ENCODE assay signal across 29 cellular contexts in the genomic region with DNA sequence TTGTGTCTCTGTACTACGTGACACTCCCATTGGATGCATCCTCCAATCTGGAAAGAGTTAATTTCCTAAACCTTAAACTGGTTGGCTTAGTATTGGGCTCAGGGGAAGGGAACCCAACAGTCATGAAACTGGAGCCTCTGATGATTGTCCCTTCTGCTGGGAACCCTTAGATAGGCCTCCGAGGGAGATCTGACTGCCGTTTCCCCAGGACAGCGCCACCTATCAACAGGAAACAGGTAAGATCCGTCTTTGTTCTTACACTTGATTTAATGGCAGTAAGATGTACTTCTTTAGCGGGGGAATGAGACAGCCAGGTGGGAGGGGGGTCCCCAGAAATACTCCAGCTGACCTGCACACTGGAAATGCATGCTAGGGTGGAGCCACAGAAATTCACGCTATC.
DNase-seq lines count a peak whose midpoint lies in the region; ATAC-seq and TF ChIP-seq lines count a peak whose summit lies in the region.
"Had no signal": no experiment of that assay in that cellular context is flagged by ENCODE, and none has a peak within 500 bp of the region (broad histone marks: within the 10 kb centered on the region; RNA-seq: fewer than 3 reads in every experiment).

No MANE protein-coding gene starts in this region.

- H3K4me1 ChIP-seq in H9 (ENCODE audit: insufficient read depth, low read length), result no peaks in the 10 kb centered on the region
- H3K4me1 ChIP-seq: right lobe of liver, spleen, testis had no signal

- no peak overlapping the region for H4K91ac ChIP-seq in H9 (ENCODE audit: insufficient read length, low read depth, low read length)

- H3K27me3 Mint-ChIP-seq in H9 (ENCODE audit: low read depth), result no peaks in the 10 kb centered on the region
- H3K27me3 Mint-ChIP-seq: activated CD4-positive, alpha-beta memory T cell treated with anti-CD3 and anti-CD28 coated beads for 36 hours; central memory CD8-positive, alpha-beta T cell; effector memory CD8-positive, alpha-beta T cell; stimulated activated naive CD8-positive, alpha-beta T cell treated with anti-CD3 and anti-CD28 coated beads, Interleukin-15, Interleukin-2, amounts not matched to agents 100 ng/mL and 50 ng/mL, for 24 hours; T-helper 17 cell had no signal

- H3K79me2 ChIP-seq in H9 (ENCODE audit: insufficient read depth, low read length), result no peaks in the 10 kb centered on the region
- no peaks in the 10 kb centered on the region for H3K79me2 ChIP-seq in SU-DHL-6 (ENCODE audit: insufficient read depth, low read length)

- H3K4me3 Mint-ChIP-seq in H9, result no peak overlapping the region
- H3K4me3 Mint-ChIP-seq: activated CD4-positive, alpha-beta memory T cell treated with anti-CD3 and anti-CD28 coated beads for 36 hours; activated naive CD4-positive, alpha-beta T cell treated with anti-CD3 and anti-CD28 coated beads for 36 hours; activated T-helper 1 cell treated with anti-CD3 and anti-CD28 coated beads, Interleukin-12 subunit alpha, Interleukin-12 subunit beta, Interleukin-2, Interleukin-4 antibody, amounts not matched to agents 30 ng/mL and 10 ng/mL and 1 ng/mL, durations not matched to agents 14 hours and 24 hours and 36 hours; central memory CD8-positive, alpha-beta T cell; effector memory CD8-positive, alpha-beta T cell; mesothelial cell of epicardium; stimulated activated naive CD8-positive, alpha-beta T cell treated with anti-CD3 and anti-CD28 coated beads, Interleukin-15, Interleukin-2, amounts not matched to agents 100 ng/mL and 50 ng/mL, for 24 hours; T-helper 17 cell had no signal

- DNase-seq in DMS 273 (lab: John Stamatoyannopoulos, UW; ENCODE audit: unreplicated experiment) (peak; percentile 36), DMS 273 treated with DMSO at 0.1 percent for 48 hours (lab: John Stamatoyannopoulos, UW) (no peak), H9 (peak; percentile 67), iPS-NIHi11 (ENCODE audit: low spot score) (peak; percentile 35), NCI-H1105 treated with DMSO at 0.1 percent for 48 hours (lab: John Stamatoyannopoulos, UW) (no peak)
- DNase-seq in activated CD8-positive, alpha-beta memory T cell treated with anti-CD3 and anti-CD28 coated beads, Interleukin-2, amount 50 U/mL, for 48 hours, result no peak
- DNase-seq: 8988T; activated CD4-positive, alpha-beta memory T cell treated with anti-CD3 and anti-CD28 coated beads for 36 hours; activated CD4-positive, alpha-beta T cell treated with anti-CD3 and anti-CD28 coated beads for 1 hour; activated naive CD4-positive, alpha-beta T cell treated with anti-CD3 and anti-CD28 coated beads for 36 hours; effector memory CD8-positive, alpha-beta T cell; erythroblast; GM23248; NCI-H146; NCI-H446; PC-3; right lobe of liver; spleen; stimulated activated CD4-positive, alpha-beta T cell treated with anti-CD3 and anti-CD28 coated beads, Interleukin-2, amount 100 ng/mL, for 24 hours; T-helper 17 cell; testis had no signal

- H3K4me1 Mint-ChIP-seq in H9, result no peaks in the 10 kb centered on the region
- H3K4me1 Mint-ChIP-seq: central memory CD8-positive, alpha-beta T cell; mesothelial cell of epicardium; T-helper 17 cell had no signal

- H2AFZ ChIP-seq in H9 (ENCODE audit: low read length) (no peak overlapping the region), SU-DHL-6 (ENCODE audit: low read depth, low read length, severe bottlenecking) (no peak overlapping the region)
- H2AFZ ChIP-seq: GM23248 had no signal

- H3K27ac Mint-ChIP-seq in H9, result no peak overlapping the region
- H3K27ac Mint-ChIP-seq: activated CD4-positive, alpha-beta memory T cell treated with anti-CD3 and anti-CD28 coated beads for 36 hours; activated naive CD4-positive, alpha-beta T cell treated with anti-CD3 and anti-CD28 coated beads for 36 hours; activated T-helper 1 cell treated with anti-CD3 and anti-CD28 coated beads, Interleukin-12 subunit alpha, Interleukin-12 subunit beta, Interleukin-2, Interleukin-4 antibody, amounts not matched to agents 30 ng/mL and 10 ng/mL and 1 ng/mL, durations not matched to agents 14 hours and 24 hours and 36 hours; effector memory CD8-positive, alpha-beta T cell; mesothelial cell of epicardium; stimulated activated naive CD8-positive, alpha-beta T cell treated with anti-CD3 and anti-CD28 coated beads, Interleukin-15, Interleukin-2, amounts not matched to agents 100 ng/mL and 50 ng/mL, for 24 hours; T-helper 17 cell had no signal

- H3K4ac ChIP-seq in H9 (ENCODE audit: low read depth, low read length), result no peak overlapping the region

- no peak for ATAC-seq in HG03565 (IDR thresholded peaks at IDR 0.05; ENCODE audit: unreplicated experiment)
- ATAC-seq: effector memory CD8-positive, alpha-beta T cell; PC-3; right lobe of liver; SK-N-SH treated with all-trans-retinoic acid at 6 μM for 48 hours; T-helper 17 cell had no signal

- H3K4me3 ChIP-seq in SU-DHL-6 (ENCODE audit: insufficient read depth, low read length, poor library complexity, severe bottlenecking), result no peak overlapping the region
- H3K4me3 ChIP-seq: GM23248, right lobe of liver, spleen, testis had no signal

- H3K36me3 ChIP-seq in SU-DHL-6 (ENCODE audit: low read length), result no peaks in the 10 kb centered on the region
- H3K36me3 ChIP-seq: neutrophil, right lobe of liver, spleen had no signal

- peaks cover 4 to 16% (median 8%) of the 10 kb centered on the region in 3 experiments; a peak in 5 of 7 replicates for H3K36me3 Mint-ChIP-seq in H9 (ENCODE audit: insufficient read depth in 1 of 3, low read depth in 3 of 3)
- H3K36me3 Mint-ChIP-seq: activated CD4-positive, alpha-beta memory T cell treated with anti-CD3 and anti-CD28 coated beads for 36 hours; mesothelial cell of epicardium had no signal

- H3K4me2 ChIP-seq in H9 (ENCODE audit: insufficient read depth, insufficient read length, low read length) (no peak overlapping the region), SU-DHL-6 (ENCODE audit: low read depth, low read length, poor library complexity, severe bottlenecking) (no peak overlapping the region)

- no peak overlapping the region for H2BK5ac ChIP-seq in H9 (ENCODE audit: insufficient read length, low read length)

- peak; percentile 66 for TF ChIP-seq CTCF in H9 (conservative IDR thresholded peaks at IDR 0.05)
- peak; percentile 10 for TF ChIP-seq CTCF in SU-DHL-6 (IDR thresholded peaks at IDR 0.05; ENCODE audit: insufficient read depth, low read length, poor library complexity, severe bottlenecking)

- no peaks in the 10 kb centered on the region for H3K27me3 ChIP-seq in H9 (ENCODE audit: insufficient read depth, low read length)
- no peaks in the 10 kb centered on the region for H3K27me3 ChIP-seq in SU-DHL-6 (ENCODE audit: low read length)
- H3K27me3 ChIP-seq: neutrophil, right lobe of liver, spleen, testis had no signal

- H2BK120ac ChIP-seq in H9 (ENCODE audit: low read depth, low read length, poor library complexity, severe bottlenecking), result no peak overlapping the region

- H2BK15ac ChIP-seq in H9 (ENCODE audit: low read depth, low read length), result no peak overlapping the region

- H3F3A ChIP-seq in SU-DHL-6 (ENCODE audit: insufficient read depth), result no peaks in the 10 kb centered on the region

- H2BK20ac ChIP-seq in H9 (ENCODE audit: low read depth, low read length, poor library complexity, severe bottlenecking), result no peak overlapping the region

- no peak overlapping the region for H3K18ac ChIP-seq in H9 (ENCODE audit: insufficient read length, low read depth, low read length)

- H3K79me1 ChIP-seq in H9 (ENCODE audit: insufficient read depth, low read depth, low read length, poor library complexity, severe bottlenecking), result no peaks in the 10 kb centered on the region

- no peaks in the 10 kb centered on the region for H3K23me2 ChIP-seq in H9 (ENCODE audit: insufficient read length, low read depth, low read length, poor library complexity, severe bottlenecking)

- H3K27ac ChIP-seq in H9 (ENCODE audit: insufficient read length, low read depth, low read length), result no peak overlapping the region
- H3K27ac ChIP-seq in SU-DHL-6 (ENCODE audit: low read depth, low read length), result no peak overlapping the region
- H3K27ac ChIP-seq: GM23248, neutrophil, right lobe of liver, spleen, testis had no signal

- no peak overlapping the region for H2AK5ac ChIP-seq in H9 (ENCODE audit: insufficient read length, low read length)

- no peaks in the 10 kb centered on the region for H3K9me2 ChIP-seq in SU-DHL-6 (replicated peaks; ENCODE audit: insufficient read depth, low read length)

- peaks cover 8 to 18% of the 10 kb centered on the region in 2 experiments for H3K9me3 Mint-ChIP-seq in H9

- no peak overlapping the region for H4K5ac ChIP-seq in H9 (ENCODE audit: insufficient read length, low read depth, low read length)

- WGBS in H9 (ENCODE audit: extremely low coverage, insufficient read length, low lambda C conversion rate), result no CpG with 5 or more reads among the region's 7 CpGs

- H3K9ac ChIP-seq in H9 (ENCODE audit: extremely low read depth, insufficient read length, low read length) (no peak overlapping the region), SU-DHL-6 (ENCODE audit: low read length) (no peak overlapping the region)
- H3K9ac ChIP-seq: GM23248 had no signal

- H4K20me1 ChIP-seq in H9 (ENCODE audit: control insufficient read depth, insufficient read depth, insufficient read length), result no peaks in the 10 kb centered on the region
- H4K20me1 ChIP-seq in SU-DHL-6 (ENCODE audit: low read depth, low read length), result no peaks in the 10 kb centered on the region

- H3T11ph ChIP-seq in H9 (ENCODE audit: low read length), result no peak overlapping the region

- H2BK12ac ChIP-seq in H9 (ENCODE audit: insufficient read length, low read depth, low read length), result no peak overlapping the region

- no peaks in the 10 kb centered on the region for H3K9me3 ChIP-seq in H9 (ENCODE audit: control insufficient read depth, low read depth, low read length)
- peaks cover 7% of the 10 kb centered on the region; the same call in 1 of the 2 replicates for H3K9me3 ChIP-seq in SU-DHL-6 (ENCODE audit: insufficient read depth, low read length)
- H3K9me3 ChIP-seq: neutrophil, testis had no signal

- H3K23ac ChIP-seq in H9 (ENCODE audit: insufficient read length, low read depth, low read length), result no peak overlapping the region

- no peak overlapping the region for H3K56ac ChIP-seq in H9 (ENCODE audit: insufficient read length, low read depth, low read length)

- H4K8ac ChIP-seq in H9 (replicated peaks; ENCODE audit: insufficient read length, low read depth, low read length), result no peak overlapping the region

- no peak overlapping the region for H3K14ac ChIP-seq in H9 (ENCODE audit: insufficient read depth, low read length)

Comparison
In these comparisons a context has a peak if more than half of its experiments do, and no peak if none do; other contexts are left out.
1. DNase-seq: peak in DMS 273 (single experiment), H9 (single experiment) and iPS-NIHi11 (single experiment); none in DMS 273 treated with DMSO at 0.1 percent for 48 hours (single experiment), activated CD8-positive, alpha-beta memory T cell treated with anti-CD3 and anti-CD28 coated beads, Interleukin-2, amount 50 U/mL, for 48 hours (single experiment) and NCI-H1105 treated with DMSO at 0.1 percent for 48 hours (single experiment).